13 cellular contexts compared by ENCODE assay signal in the genomic region with DNA sequence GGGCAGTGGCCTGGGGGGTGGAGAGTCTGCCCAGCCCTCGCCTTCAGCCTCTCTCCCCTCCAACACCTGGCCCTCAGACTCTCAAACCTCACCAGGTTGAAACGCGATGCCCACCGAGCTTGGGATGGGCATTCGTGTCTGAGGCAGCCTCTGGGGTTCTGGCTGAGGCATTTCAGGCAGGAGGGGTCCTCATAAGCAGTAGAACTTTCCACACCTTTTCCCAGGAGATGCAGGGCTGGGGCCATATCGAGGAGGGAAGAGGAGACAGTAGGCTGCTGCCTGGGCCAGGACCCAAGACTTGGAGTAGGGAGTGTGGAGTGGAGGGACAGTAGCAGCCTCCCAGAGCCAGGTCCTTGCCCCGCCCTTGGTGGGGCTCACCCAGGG. TPM values are rescaled to one million over a fixed set of nuclear protein-coding genes. Genes with fewer than 3 reads are reported as not detected.
A peak's percentile ranks its signal among the peaks of the same experiment; 100 is the strongest.
DNase-seq lines count a peak whose midpoint lies in the region; ATAC-seq and TF ChIP-seq lines count a peak whose summit lies in the region.
"Had no signal": no experiment of that assay in that cellular context is flagged by ENCODE, and none has a peak within 500 bp of the region (broad histone marks: within the 10 kb centered on the region; RNA-seq: fewer than 3 reads in every experiment).

No MANE protein-coding gene starts in this region.

- no peaks in the 10 kb centered on the region for H3K9me3 ChIP-seq in spleen

- 83 to 96% (median 90%) methylated on average over 7 of the region's 7 CpGs for WGBS in spleen, 5 donors

- DNase-seq in Right ventricle myocardium superior, result peak; percentile 17
- DNase-seq in left ventricle myocardium superior, result no peak
- DNase-seq in coronary artery (ENCODE audit: low spot score), result peak; percentile 58
- peak; percentile 83 for DNase-seq in mesenteric fat pad (ENCODE audit: low spot score)
- DNase-seq in spleen, result peak; percentile 44
- no peak for DNase-seq in H4 (ENCODE audit: low spot score)
- DNase-seq in NCI-H187 (lab: John Stamatoyannopoulos, UW), result no peak
- no peak for DNase-seq in NCI-H1105 (lab: John Stamatoyannopoulos, UW)
- DNase-seq: ACHN, C1 segment of cervical spinal cord, Calu3, DMS 273 treated with DMSO at 0.1 percent for 48 hours had no signal

- intact Hi-C loops in Right ventricle myocardium superior (cut with DNase I), result no loop called here
- intact Hi-C loops in left ventricle myocardium superior (cut with micrococcal nuclease), result no loop called here
- intact Hi-C loops in spleen (cut with DNase I; ENCODE audit: low total_unique reads), result no loop called here

- peaks cover 0 to 43% (median 7%) of the 10 kb centered on the region in 6 donors for H3K4me1 ChIP-seq in spleen

- no peak for ATAC-seq in Right ventricle myocardium superior (ENCODE audit: poor library complexity)
- no peak for ATAC-seq in left ventricle myocardium superior
- ATAC-seq: HCT116 had no signal

- H3K27ac ChIP-seq in coronary artery, result no peak overlapping the region
- no peak overlapping the region for H3K27ac ChIP-seq in spleen

- no peak for TF ChIP-seq POLR2A in spleen (IDR thresholded peaks at IDR 0.05)

- TF ChIP-seq CTCF in coronary artery (IDR thresholded peaks at IDR 0.05) (no peak), spleen (IDR thresholded peaks at IDR 0.05 in 8 of 11, conservative IDR thresholded peaks at IDR 0.05 in 3 of 11) (no peak)

- H3K4me3 ChIP-seq in coronary artery, result no peak overlapping the region
- no peak overlapping the region for H3K4me3 ChIP-seq in spleen

- H3K27me3 ChIP-seq in spleen (replicated peaks in 1 of 7), result no peaks in the 10 kb centered on the region

- H3K36me3 ChIP-seq in spleen, result peaks cover 0 to 9% (median 0%) of the 10 kb centered on the region in 6 donors

RNA-seq across cellular contexts. Expression of a gene that starts 24.6 kb away (rescaled TPM):
- 111 TPM for total RNA-seq in Right ventricle myocardium superior
- 107 TPM for total RNA-seq in left ventricle myocardium superior
- total RNA-seq in mesenteric fat pad, result 67.6 TPM
- 100 to 1,000 TPM in 2 of 7 donors, 10 to 100 TPM in 5; 77.5 to 120 (median 88.0) TPM for total RNA-seq in spleen
- polyA plus RNA-seq in spleen, result 10 to 100 TPM; 68.4 to 79.3 (median 73.9) TPM
- 2.5 and 5.7 TPM in 2 replicates for total RNA-seq in H4 (2014; rRNA removed; shearing (Covaris generic))

RNA-seq across cellular contexts. Expression of a gene that starts 26.1 kb away (rescaled TPM):
- total RNA-seq in Right ventricle myocardium superior (7.3 TPM), left ventricle myocardium superior (7.5 TPM), mesenteric fat pad (40.0 TPM), spleen (100 to 1,000 TPM in 2 of 7 donors, 10 to 100 TPM in 5; 69.8 to 146 (median 90.9) TPM)
- 10 to 100 TPM; 38.8 to 53.3 (median 41.1) TPM for polyA plus RNA-seq in spleen
- 3.8 and 15.2 TPM in 2 replicates for total RNA-seq in H4 (2014; rRNA removed; shearing (Covaris generic))

RNA-seq across cellular contexts. Expression of a gene that starts 53.0 kb away (rescaled TPM):
- total RNA-seq in Right ventricle myocardium superior (24.0 TPM), left ventricle myocardium superior (22.4 TPM), mesenteric fat pad (51.8 TPM), spleen (10 to 100 TPM; 28.6 to 45.0 (median 33.4) TPM)
- 10 to 100 TPM in 1 of 3 donors, 1 to 10 TPM in 2; 9.3 to 12.4 (median 9.7) TPM for polyA plus RNA-seq in spleen
- 11.6 and 13.7 TPM in 2 replicates for total RNA-seq in H4 (2014; rRNA removed; shearing (Covaris generic))

Comparison
In these comparisons a context has a peak if more than half of its experiments do, and no peak if none do; other contexts are left out.
1. DNase-seq: peak in Right ventricle myocardium superior (single experiment), coronary artery (single experiment), mesenteric fat pad (single experiment) and spleen (single experiment); none in left ventricle myocardium superior (single experiment), H4 (single experiment), NCI-H187 (0 of 2) and NCI-H1105 (single experiment).
2. RNA of a gene that starts 24.6 kb away (total RNA-seq): 111 TPM in Right ventricle myocardium superior (single experiment), 107 TPM in left ventricle myocardium superior (single experiment), 77.5 to 120 TPM in spleen and 67.6 TPM in mesenteric fat pad (single experiment); 2.5 to 5.7 TPM in H4; every median in the first group is over 10 times any median in the second.